ENCODE assay signal across 24 cellular contexts in the genomic region with DNA sequence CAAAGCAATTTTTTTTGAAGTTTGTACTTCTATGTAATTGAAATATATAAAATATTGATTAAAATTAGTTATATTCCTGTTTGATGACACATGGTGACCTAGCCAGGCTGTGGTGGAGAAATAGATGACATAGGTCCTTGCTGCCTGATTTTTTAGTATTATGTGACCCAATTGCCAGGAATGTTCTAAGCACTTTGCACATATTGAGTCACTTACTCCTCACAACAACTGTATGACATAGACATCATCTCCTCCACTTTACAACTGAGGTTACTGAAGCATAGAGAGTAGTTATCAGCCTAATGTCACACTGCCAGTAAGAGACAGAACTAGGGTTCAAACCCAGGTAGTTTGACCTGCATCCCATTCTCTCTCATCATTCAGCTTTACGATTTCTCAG. TPM values are rescaled to one million over a fixed set of nuclear protein-coding genes. Genes with fewer than 3 reads are reported as not detected.
"Had no signal": no experiment of that assay in that cellular context is flagged by ENCODE, and none has a peak within 500 bp of the region (broad histone marks: within the 10 kb centered on the region; RNA-seq: fewer than 3 reads in every experiment).

No MANE protein-coding gene starts in this region.

- H3K4me3 Mint-ChIP-seq: endodermal cell; naive thymus-derived CD8-positive, alpha-beta T cell had no signal

- H3K4me2 ChIP-seq: hepatocyte had no signal

- H3K9me3 Mint-ChIP-seq: naive thymus-derived CD8-positive, alpha-beta T cell had no signal

- DNase-seq: effector CD4-positive, alpha-beta T cell; endodermal cell; foreskin melanocyte; head of caudate nucleus; mucosa of descending colon; naive thymus-derived CD8-positive, alpha-beta T cell; psoas muscle; stimulated activated CD4-positive, alpha-beta T cell treated with anti-CD3 and anti-CD28 coated beads, Interleukin-2, amount 100 ng/mL, for 24 hours; stimulated activated CD4-positive, alpha-beta T cell treated with anti-CD3 and anti-CD28 coated beads, Interleukin-4, amount 100 ng/mL, for 4 hours; stimulated activated naive CD4-positive, alpha-beta T cell; stomach; substantia nigra; transverse colon had no signal

- H3K9me3 ChIP-seq: esophagus muscularis mucosa, mucosa of descending colon, neutrophil, psoas muscle, stomach, thoracic aorta, transverse colon had no signal

- H3K27me3 ChIP-seq: esophagus muscularis mucosa, hepatocyte, neutrophil, transverse colon had no signal

- ATAC-seq: left lobe of liver; mucosa of descending colon; naive thymus-derived CD8-positive, alpha-beta T cell; psoas muscle; sciatic nerve had no signal

- H3K27ac Mint-ChIP-seq: endodermal cell; naive thymus-derived CD8-positive, alpha-beta T cell had no signal

- H3K36me3 ChIP-seq: esophagus muscularis mucosa, neutrophil, stomach, thoracic aorta, transverse colon had no signal

- H3K79me2 ChIP-seq: hepatocyte had no signal

- H3K4me1 ChIP-seq: stomach, transverse colon had no signal

- H3K4me1 Mint-ChIP-seq: endodermal cell; naive thymus-derived CD8-positive, alpha-beta T cell had no signal

- H3K4me3 ChIP-seq: coronary artery, esophagus muscularis mucosa, hepatocyte, mucosa of descending colon, psoas muscle, skin epidermis, stomach, thoracic aorta, transverse colon had no signal

- H3K27ac ChIP-seq: coronary artery, esophagus muscularis mucosa, hepatocyte, neutrophil, psoas muscle, skin epidermis, stomach, thoracic aorta, transverse colon had no signal

- H3K36me3 Mint-ChIP-seq: naive thymus-derived CD8-positive, alpha-beta T cell had no signal

- H2AFZ ChIP-seq: hepatocyte had no signal

RNA-seq across cellular contexts. Expression of gene HSPB3, which starts 35.8 kb away (rescaled TPM):
- total RNA-seq: dermis microvascular lymphatic vessel endothelial cell; endodermal cell; left lobe of liver; naive thymus-derived CD8-positive, alpha-beta T cell; osteoblast; sciatic nerve had no signal
- polyA plus RNA-seq: naive thymus-derived CD8-positive, alpha-beta T cell; neural cell had no signal
